Comparison of ENCODE assay signal across 35 cellular contexts in genomic region chr15:71809346-71809745, GRCh38. TPM values are rescaled to one million over a fixed set of nuclear protein-coding genes. Genes with fewer than 3 reads are reported as not detected.
"Had no signal": no experiment of that assay in that cellular context is flagged by ENCODE, and none has a peak within 500 bp of the region (broad histone marks: within the 10 kb centered on the region; RNA-seq: fewer than 3 reads in every experiment).

No MANE protein-coding gene starts in this region.

- H3K27ac ChIP-seq: ascending aorta, cardiac muscle cell, PC-9, RWPE1, WERI-Rb-1 had no signal

- H3K36me3 ChIP-seq: ascending aorta, cardiac muscle cell, WERI-Rb-1 had no signal

- H3K27me3 ChIP-seq: ascending aorta, cardiac muscle cell had no signal

- H3K27me3 Mint-ChIP-seq: activated CD4-positive, alpha-beta memory T cell treated with anti-CD3 and anti-CD28 coated beads, Interleukin-2, amount 10 ng/mL, durations not matched to agents 7 days and 5 days; activated CD8-positive, alpha-beta memory T cell treated with anti-CD3 and anti-CD28 coated beads, Interleukin-2, amount 10 ng/mL, durations not matched to agents 7 days and 5 days; activated naive CD8-positive, alpha-beta T cell treated with anti-CD3 and anti-CD28 coated beads for 36 hours had no signal

- H3K9me3 ChIP-seq: ascending aorta had no signal

- H3K9me3 Mint-ChIP-seq: activated CD4-positive, alpha-beta memory T cell treated with anti-CD3 and anti-CD28 coated beads, Interleukin-2, amount 10 ng/mL, durations not matched to agents 7 days and 5 days; activated naive CD8-positive, alpha-beta T cell treated with anti-CD3 and anti-CD28 coated beads for 36 hours; central memory CD8-positive, alpha-beta T cell had no signal

- H3K4me3 Mint-ChIP-seq: activated CD4-positive, alpha-beta memory T cell treated with anti-CD3 and anti-CD28 coated beads, Interleukin-2, amount 10 ng/mL, durations not matched to agents 7 days and 5 days; activated CD8-positive, alpha-beta memory T cell treated with anti-CD3 and anti-CD28 coated beads, Interleukin-2, amount 10 ng/mL, durations not matched to agents 7 days and 5 days; activated naive CD8-positive, alpha-beta T cell treated with anti-CD3 and anti-CD28 coated beads for 36 hours; central memory CD8-positive, alpha-beta T cell had no signal

- H3K27ac Mint-ChIP-seq: activated CD4-positive, alpha-beta memory T cell treated with anti-CD3 and anti-CD28 coated beads, Interleukin-2, amount 10 ng/mL, durations not matched to agents 7 days and 5 days; activated CD8-positive, alpha-beta memory T cell treated with anti-CD3 and anti-CD28 coated beads, Interleukin-2, amount 10 ng/mL, durations not matched to agents 7 days and 5 days; activated naive CD8-positive, alpha-beta T cell treated with anti-CD3 and anti-CD28 coated beads for 36 hours had no signal

- H3K4me2 ChIP-seq: PC-9 had no signal

- ATAC-seq: activated CD8-positive, alpha-beta memory T cell treated with anti-CD3 and anti-CD28 coated beads, Interleukin-2, amount 10 ng/mL, durations not matched to agents 7 days and 5 days; Right ventricle myocardium inferior had no signal

- H3K4me1 Mint-ChIP-seq: activated CD4-positive, alpha-beta memory T cell treated with anti-CD3 and anti-CD28 coated beads, Interleukin-2, amount 10 ng/mL, durations not matched to agents 7 days and 5 days; activated CD8-positive, alpha-beta memory T cell treated with anti-CD3 and anti-CD28 coated beads, Interleukin-2, amount 10 ng/mL, durations not matched to agents 7 days and 5 days; activated naive CD8-positive, alpha-beta T cell treated with anti-CD3 and anti-CD28 coated beads for 36 hours; central memory CD8-positive, alpha-beta T cell had no signal

- H3K4me3 ChIP-seq: ascending aorta, cardiac muscle cell, PC-9 had no signal

- H2AFZ ChIP-seq: PC-9 had no signal

- H3K36me3 Mint-ChIP-seq: activated CD8-positive, alpha-beta memory T cell treated with anti-CD3 and anti-CD28 coated beads, Interleukin-2, amount 10 ng/mL, durations not matched to agents 7 days and 5 days; activated naive CD8-positive, alpha-beta T cell treated with anti-CD3 and anti-CD28 coated beads for 36 hours had no signal

- DNase-seq: activated CD4-positive, alpha-beta memory T cell treated with anti-CD3 and anti-CD28 coated beads, Interleukin-2, amount 10 ng/mL, durations not matched to agents 7 days and 5 days; activated CD4-positive, alpha-beta T cell treated with anti-CD3 and anti-CD28 coated beads for 1 hour; activated CD4-positive, alpha-beta T cell treated with anti-CD3 and anti-CD28 coated beads for 48 hours; activated CD4-positive, CD25-positive, alpha-beta regulatory T cell; activated CD8-positive, alpha-beta memory T cell treated with anti-CD3 and anti-CD28 coated beads for 24 hours; activated CD8-positive, alpha-beta memory T cell treated with anti-CD3 and anti-CD28 coated beads, Interleukin-2, amount 10 ng/mL, durations not matched to agents 7 days and 5 days; activated CD8-positive, alpha-beta memory T cell treated with anti-CD3 and anti-CD28 coated beads, Interleukin-2, amount 50 U/mL, for 48 hours; activated effector memory CD4-positive, alpha-beta T cell treated with anti-CD3 and anti-CD28 coated beads, Interleukin-2, amount 50 U/mL, for 16 hours; activated naive CD4-positive, alpha-beta T cell; activated naive CD4-positive, alpha-beta T cell treated with anti-CD3 and anti-CD28 coated beads, Interleukin-2, amount 50 U/mL, for 16 hours; activated naive CD8-positive, alpha-beta T cell treated with anti-CD3 and anti-CD28 coated beads for 36 hours; amniotic stem cell; NCI-H1092 treated with DMSO at 0.1 percent for 48 hours; NCI-H1417; NCI-H146; NCI-H187; NCI-H2029 treated with DMSO at 0.1 percent for 48 hours; NCI-H2107; NCI-H2171; NCI-H510A treated with DMSO at 0.1 percent for 48 hours; NCI-H526 treated with DMSO at 0.1 percent for 48 hours; NCI-H774; PC-9; SIG-M5; SW 1271; T-helper 1 cell; T1000; WERI-Rb-1 had no signal

RNA-seq across cellular contexts. Expression of gene NR2E3, which starts 1.0 kb away (rescaled TPM):
- total RNA-seq: activated CD4-positive, alpha-beta memory T cell treated with anti-CD3 and anti-CD28 coated beads, Interleukin-2, amount 10 ng/mL, durations not matched to agents 7 days and 5 days; activated CD8-positive, alpha-beta memory T cell treated with anti-CD3 and anti-CD28 coated beads, Interleukin-2, amount 10 ng/mL, durations not matched to agents 7 days and 5 days; activated naive CD8-positive, alpha-beta T cell treated with anti-CD3 and anti-CD28 coated beads for 36 hours; ascending aorta; OCI-LY7; Right ventricle myocardium inferior; T-helper 2 cell treated with Interferon-gamma antibody and Interleukin-4, amounts not matched to agents 100 ng/mL and 5 ng/mL, for 36 hours had no signal
- polyA plus RNA-seq: cardiac muscle cell had no signal
